1 cellular context compared by ENCODE assay signal in genomic region chr16:14070555-14070876, GRCh38.
TF ChIP-seq lines count a peak whose summit lies in the region.

No MANE protein-coding gene starts in this region.

TF ChIP-seq in HepG2, 621 proteins besides CTCF, POLR2A, EP300 and RAD21:
- no peak for TF ChIP-seq NFAT5 (CRISPR knock-in tag; IDR thresholded peaks at IDR 0.05)
- peak; percentile 91; the same call in 1 of the 2 replicates for TF ChIP-seq ZNF839 (CRISPR knock-in tag; IDR thresholded peaks at IDR 0.05; ENCODE audit: borderline replicate concordance)
- TF ChIP-seq ZNF746 (CRISPR knock-in tag; IDR thresholded peaks at IDR 0.05): peak; percentile 48; the same call in 1 of the 2 replicates
- TF ChIP-seq ZNF337 (CRISPR knock-in tag; IDR thresholded peaks at IDR 0.05; ENCODE audit: borderline replicate concordance, low read depth): 0 out of 2 replicates have a peak, but pooled peaks have one; percentile 72
- TF ChIP-seq FOXC1 (CRISPR knock-in tag; IDR thresholded peaks at IDR 0.05; ENCODE audit: borderline replicate concordance): peak; percentile 59; the same call in 1 of the 2 replicates
- no peak; the same call in 1 of the 2 replicates for TF ChIP-seq ZNF782 (CRISPR knock-in tag; IDR thresholded peaks at IDR 0.05; ENCODE audit: borderline replicate concordance)
- TF ChIP-seq ZNF646 (CRISPR knock-in tag; IDR thresholded peaks at IDR 0.05): 0 out of 2 replicates have a peak, but pooled peaks have one; percentile 14
- TF ChIP-seq ZNF143 (CRISPR knock-in tag; IDR thresholded peaks at IDR 0.05): 0 out of 2 replicates have a peak, but pooled peaks have one; percentile 39
- TF ChIP-seq HNF1A (IDR thresholded peaks at IDR 0.05; ENCODE audit: low read depth): no peak
- TF ChIP-seq HNF1A (CRISPR knock-in tag; IDR thresholded peaks at IDR 0.05; ENCODE audit: borderline replicate concordance): no peak
- 0 out of 2 replicates have a peak, but pooled peaks have one; percentile 2 for TF ChIP-seq ZBTB34 (CRISPR knock-in tag; IDR thresholded peaks at IDR 0.05)
- no peak for TF ChIP-seq PAF1 (CRISPR knock-in tag; IDR thresholded peaks at IDR 0.05)
- no peak for TF ChIP-seq BCL6 (CRISPR knock-in tag; IDR thresholded peaks at IDR 0.05)
- TF ChIP-seq SMAD1 (CRISPR knock-in tag; IDR thresholded peaks at IDR 0.05; ENCODE audit: borderline replicate concordance, low read depth): 0 out of 2 replicates have a peak, but pooled peaks have one; percentile 81
- no peak for TF ChIP-seq TMF1 (CRISPR knock-in tag; IDR thresholded peaks at IDR 0.05; ENCODE audit: low read depth)
- peak; percentile 94 for TF ChIP-seq ARID2 (CRISPR knock-in tag; IDR thresholded peaks at IDR 0.05; ENCODE audit: borderline replicate concordance)
- 0 out of 2 replicates have a peak, but pooled peaks have one; percentile 15 for TF ChIP-seq ZNF775 (CRISPR knock-in tag; IDR thresholded peaks at IDR 0.05; ENCODE audit: borderline replicate concordance)
- TF ChIP-seq ZNF605 (CRISPR knock-in tag; IDR thresholded peaks at IDR 0.05): peak; percentile 5; the same call in 1 of the 2 replicates
- TF ChIP-seq MTF2 (CRISPR knock-in tag; IDR thresholded peaks at IDR 0.05; ENCODE audit: borderline replicate concordance): peak; percentile 75; the same call in 1 of the 2 replicates
- TF ChIP-seq ZNF264 (CRISPR knock-in tag; IDR thresholded peaks at IDR 0.05): no peak
- no peak; a peak in 1 of 4 replicates for TF ChIP-seq MAFK (conservative IDR thresholded peaks at IDR 0.05 in 1 of 2, IDR thresholded peaks at IDR 0.05 in 1 of 2; ENCODE audit: low read length in 2 of 2)
- peak; percentile 77; the same call in 1 of the 2 replicates for TF ChIP-seq ZNF354B (CRISPR knock-in tag; IDR thresholded peaks at IDR 0.05)
- no peak for TF ChIP-seq SIX1 (CRISPR knock-in tag; IDR thresholded peaks at IDR 0.05; ENCODE audit: borderline replicate concordance)
- TF ChIP-seq PITX1 (CRISPR knock-in tag; IDR thresholded peaks at IDR 0.05): 0 out of 2 replicates have a peak, but pooled peaks have one; percentile 70
- peak; percentile 85; the same call in 1 of the 2 replicates for TF ChIP-seq ZNF761 (CRISPR knock-in tag; conservative IDR thresholded peaks at IDR 0.05)
- TF ChIP-seq GLI4 (CRISPR knock-in tag; IDR thresholded peaks at IDR 0.05; ENCODE audit: borderline replicate concordance): no peak
- TF ChIP-seq SRF (IDR thresholded peaks at IDR 0.05; ENCODE audit: low read depth, low read length): no peak
- TF ChIP-seq THAP11 (CRISPR knock-in tag; IDR thresholded peaks at IDR 0.05): no peak
